ENCODE assay signal across 8 cellular contexts in the genomic region with DNA sequence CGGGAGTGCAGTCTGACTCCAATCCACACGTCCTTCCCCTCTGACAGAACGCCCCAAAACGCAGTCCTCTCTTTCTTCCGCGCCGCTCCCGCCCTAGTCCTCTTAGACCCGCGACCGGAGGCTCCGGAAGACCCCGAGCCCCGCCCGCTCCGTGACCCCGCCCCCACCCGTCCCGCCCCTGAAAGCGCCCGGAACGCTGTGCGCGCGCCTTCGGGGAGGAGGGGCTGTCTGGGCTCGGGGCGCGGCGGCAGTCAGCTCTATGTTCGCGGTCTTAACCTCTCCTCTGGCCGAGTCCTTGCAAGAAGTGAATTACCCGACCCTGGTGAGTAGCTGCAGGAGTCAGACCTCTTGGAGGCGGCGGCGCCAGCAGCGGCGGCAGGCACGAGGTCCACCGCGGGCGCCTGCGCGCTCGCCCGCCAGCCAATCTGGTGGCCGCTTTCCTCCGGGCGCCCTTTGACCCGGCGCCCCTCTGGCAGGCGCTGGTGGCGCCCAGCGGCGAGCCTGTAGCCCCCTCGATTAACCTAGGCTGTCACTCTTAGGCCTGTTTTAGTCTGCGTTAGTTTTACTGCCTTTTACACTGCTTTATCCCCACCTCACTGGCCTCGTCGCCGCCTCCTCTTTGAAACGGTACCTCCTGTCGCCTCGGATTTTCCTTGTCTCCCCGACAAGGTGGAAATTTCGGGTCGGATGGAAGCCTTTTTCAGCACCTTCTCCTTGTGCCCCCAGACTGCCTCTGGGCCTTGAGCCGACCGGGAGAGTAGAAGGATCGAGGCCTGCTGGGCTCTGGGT. TPM values are rescaled to one million over a fixed set of nuclear protein-coding genes. Genes with fewer than 3 reads are reported as not detected.
A peak's percentile ranks its signal among the peaks of the same experiment; 100 is the strongest.
DNase-seq lines count a peak whose midpoint lies in the region; ATAC-seq, FAIRE-seq and TF ChIP-seq lines count a peak whose summit lies in the region.

TSS of gene MANEA (plus strand) at position 219 of the 789 bp plus-strand sequence. CDS start 8,905 bp downstream, outside the sequence.

- under 1% methylated on average over 20 of the region's 70 CpGs for whole genome bisulfite sequencing in HepG2 (ENCODE audit: low lambda C conversion rate)

- TF ChIP-seq EP300 in HepG2 (IDR thresholded peaks at IDR 0.05; ENCODE audit: low read depth in 2 of 2, low read length in 2 of 2) = no peak
- TF ChIP-seq EP300 in HepG2 (CRISPR knock-in tag; IDR thresholded peaks at IDR 0.05; ENCODE audit: borderline replicate concordance) = no peak

- intact Hi-C loops in HepG2 (cut with micrococcal nuclease; ENCODE audit: unreplicated experiment) = loop anchor here (5.0 kb wide), 1 partner anchor 240 kb away; no protein-coding TSS in a partner anchor

- H3K4me1 ChIP-seq in HepG2 (ENCODE audit: insufficient read depth, low read length) = peaks cover 35% of the 10 kb centered on the region

- POLR2A ChIA-PET in HepG2 (lab: Yijun Ruan, JAX) = no interaction called here

- peak within 1 kb of the TSS; percentile 78 for H3K9ac ChIP-seq in HepG2 (ENCODE audit: insufficient read depth, low read depth, low read length)

- no peaks in the 10 kb centered on the region for H3K36me3 ChIP-seq in HepG2 (replicated peaks in 1 of 2; ENCODE audit: control insufficient read depth in 1 of 2, insufficient read depth in 2 of 2, low read length in 2 of 2)

- TF ChIP-seq CTCF in HepG2 (CRISPR knock-in tag; IDR thresholded peaks at IDR 0.05) = 0 out of 2 replicates have a peak, but pooled peaks have one; percentile 11

- peak within 1 kb of the TSS; percentile 73 to 99 (median 78) for H3K4me3 ChIP-seq in HepG2 (replicated peaks in 1 of 3; ENCODE audit: insufficient read depth in 1 of 3, low read depth in 2 of 3, low read length in 3 of 3)

- in situ Hi-C loops in HepG2 (cut with HindIII; ENCODE audit: extremely low pct_ligation_motif_present, low pct_unique_long_range_greater_than_20kb) = loop anchor here (25.0 kb wide), 1 partner anchor 285 kb away; no protein-coding TSS in a partner anchor

- peak; percentile 20; the same call in 1 of the 2 replicates for TF ChIP-seq RAD21 in HepG2 (CRISPR knock-in tag; IDR thresholded peaks at IDR 0.05)

- peak; percentile 56 to 61; a peak in 3 of 4 replicates for TF ChIP-seq POLR2A in HepG2 (IDR thresholded peaks at IDR 0.05; ENCODE audit: insufficient read depth in 1 of 2, low read depth in 2 of 2, low read length in 2 of 2)

- H2AFZ ChIP-seq in HepG2 (ENCODE audit: low read length) = peak within 1 kb of the TSS; percentile 91

- no peaks in the 10 kb centered on the region; a peak in 1 of 5 replicates for H3K27me3 ChIP-seq in HepG2 (ENCODE audit: control insufficient read depth in 1 of 2, insufficient read depth in 2 of 2, low read length in 2 of 2)

- ATAC-seq in GM19351 (IDR thresholded peaks at IDR 0.05; ENCODE audit: unreplicated experiment) (peak; percentile 69), HG03520 (IDR thresholded peaks at IDR 0.05; ENCODE audit: unreplicated experiment) (peak; percentile 71), HepG2 (peak; percentile 96)

- peak within 1 kb of the TSS; percentile 83 for H3K27ac ChIP-seq in HepG2 (ENCODE audit: extremely low read length, insufficient read depth, low read length)

- no peaks in the 10 kb centered on the region for H3K9me3 ChIP-seq in HepG2 (ENCODE audit: low read length)

- peaks cover 30% of the 10 kb centered on the region for H3K79me2 ChIP-seq in HepG2 (ENCODE audit: insufficient read depth, low read length)

- FAIRE-seq in HepG2 (lab: Jason Lieb, UNC) = no peak

- DNase-seq in C1 segment of cervical spinal cord (lab: John Stamatoyannopoulos, UW) = peak; percentile 38 to 98 (median 87)
- peak; percentile 73 for DNase-seq in NCI-H526 treated with DMSO at 0.1 percent for 48 hours (lab: John Stamatoyannopoulos, UW)
- peak; percentile 78 for DNase-seq in activated CD4-positive, alpha-beta T cell treated with anti-CD3 and anti-CD28 coated beads, Interleukin-2, amount 50 U/mL, for 1 hour
- DNase-seq in dedifferentiated amniotic fluid mesenchymal stem cell (ENCODE audit: extremely low spot score) = peak; percentile 74
- peak; percentile 61 for DNase-seq in HepG2 (ENCODE audit: low spot score)
- DNase-seq in stimulated activated CD4-positive, alpha-beta T cell treated with anti-CD3 and anti-CD28 coated beads, Interleukin-2, amount 100 ng/mL, for 48 hours = peak; percentile 63 to 69

- no TSS peak for BruUV-seq in HepG2 (replicated peaks; lab: Mats Ljungman, UMichigan)

- no peaks in the 10 kb centered on the region for H4K20me1 ChIP-seq in HepG2 (ENCODE audit: insufficient read depth, low read length)

- peak within 1 kb of the TSS; percentile 85 for H3K4me2 ChIP-seq in HepG2 (ENCODE audit: low read depth, low read length)

- CTCF ChIA-PET in HepG2 (lab: Yijun Ruan, JAX; ENCODE audit: low intra/inter-chr PET ratio, low total read pairs) = no interaction called here

TF ChIP-seq in HepG2, 621 proteins besides CTCF, POLR2A, EP300 and RAD21 (continues in another document):
- TF ChIP-seq, protein P1, sequence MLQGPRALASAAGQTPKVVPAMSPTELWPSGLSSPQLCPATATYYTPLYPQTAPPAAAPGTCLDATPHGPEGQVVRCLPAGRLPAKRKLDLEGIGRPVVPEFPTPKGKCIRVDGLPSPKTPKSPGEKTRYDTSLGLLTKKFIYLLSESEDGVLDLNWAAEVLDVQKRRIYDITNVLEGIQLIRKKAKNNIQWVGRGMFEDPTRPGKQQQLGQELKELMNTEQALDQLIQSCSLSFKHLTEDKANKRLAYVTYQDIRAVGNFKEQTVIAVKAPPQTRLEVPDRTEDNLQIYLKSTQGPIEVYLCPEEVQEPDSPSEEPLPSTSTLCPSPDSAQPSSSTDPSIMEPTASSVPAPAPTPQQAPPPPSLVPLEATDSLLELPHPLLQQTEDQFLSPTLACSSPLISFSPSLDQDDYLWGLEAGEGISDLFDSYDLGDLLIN (CRISPR knock-in tag; IDR thresholded peaks at IDR 0.05; ENCODE audit: borderline replicate concordance) = no peak
- no peak for TF ChIP-seq MYNN (CRISPR knock-in tag; IDR thresholded peaks at IDR 0.05; ENCODE audit: low read depth)
- no peak for TF ChIP-seq ZNF589 (CRISPR knock-in tag; conservative IDR thresholded peaks at IDR 0.05)
- peak; percentile 60; the same call in 1 of the 2 replicates for TF ChIP-seq ZSCAN5A (CRISPR knock-in tag; IDR thresholded peaks at IDR 0.05; ENCODE audit: borderline replicate concordance)
- TF ChIP-seq HDAC1 (CRISPR knock-in tag; IDR thresholded peaks at IDR 0.05) = peak; percentile 47; the same call in 1 of the 2 replicates
- peak; percentile 59; the same call in 1 of the 2 replicates for TF ChIP-seq KLF12 (CRISPR knock-in tag; IDR thresholded peaks at IDR 0.05; ENCODE audit: borderline replicate concordance)
- no peak for TF ChIP-seq JARID2 (CRISPR knock-in tag; IDR thresholded peaks at IDR 0.05; ENCODE audit: insufficient replicate concordance)
- TF ChIP-seq ONECUT2 (CRISPR knock-in tag; IDR thresholded peaks at IDR 0.05) = no peak
- no peak for TF ChIP-seq TOE1 (CRISPR knock-in tag; IDR thresholded peaks at IDR 0.05)
- TF ChIP-seq ATF7-NPFF (CRISPR knock-in tag; IDR thresholded peaks at IDR 0.05; ENCODE audit: low read depth) = peak; percentile 81

RNA-seq across cellular contexts. Expression of gene MANEA, which starts in this region (rescaled TPM):
- 7.6 and 10.9 TPM in 2 replicates for total RNA-seq in HepG2 (2016; rRNA removed; fragmentation: Illumina TruSeq; extraction: Trizol)
- total RNA-seq in HepG2 (2016; cell fraction: cytosol; rRNA removed; fragmentation: Illumina TruSeq; extraction: Trizol; ENCODE audit: low read depth) = 0.79 and 1.2 TPM in 2 replicates
- 8.5 and 11.1 TPM in 2 replicates for total RNA-seq in HepG2 (2016; cell fraction: insoluble cytoplasmic fraction; rRNA removed; fragmentation: Illumina TruSeq; extraction: Trizol)
- 2.2 and 2.7 TPM in 2 replicates for total RNA-seq in HepG2 (2016; cell fraction: membrane; rRNA removed; fragmentation: Illumina TruSeq; extraction: Trizol)
- total RNA-seq in HepG2 (2016; cell fraction: nucleus; rRNA removed; fragmentation: Illumina TruSeq; extraction: Trizol) = 14.0 and 15.6 TPM in 2 replicates
- 6.8 and 10.0 TPM in 2 replicates for polyA plus RNA-seq in HepG2 (2011; rRNA removed)
- 2.6 and 5.5 TPM in 2 replicates for polyA plus RNA-seq in HepG2 (2011; cell fraction: cytosol; rRNA removed)
- polyA plus RNA-seq in HepG2 (2011; cell fraction: nucleus; rRNA removed) = 2.2 and 3.1 TPM in 2 replicates
- 7.8 and 8.4 TPM in 2 replicates for polyA plus RNA-seq in HepG2 (2012)
- 0.42 and 0.72 TPM in 2 replicates for polyA plus RNA-seq in HepG2 (2016; cell fraction: cytosol; fragmentation: Illumina TruSeq; extraction: Trizol; ENCODE audit: low read depth)
- 7.9 and 10.1 TPM in 2 replicates for polyA plus RNA-seq in HepG2 (2016; cell fraction: insoluble cytoplasmic fraction; fragmentation: Illumina TruSeq; extraction: Trizol; ENCODE audit: low read depth)
- polyA plus RNA-seq in HepG2 (2016; cell fraction: membrane; fragmentation: Illumina TruSeq; extraction: Trizol; ENCODE audit: low read depth) = 1.3 and 1.6 TPM in 2 replicates
- polyA plus RNA-seq in HepG2 (2016; cell fraction: nucleus; fragmentation: Illumina TruSeq; extraction: Trizol; ENCODE audit: insufficient read depth, low read depth) = 14.3 and 16.2 TPM in 2 replicates
- 2.4 and 2.5 TPM in 2 replicates for polyA minus RNA-seq in HepG2 (2011; rRNA and poly(A)+ RNA removed; ENCODE audit: low replicate concordance)
- polyA minus RNA-seq in HepG2 (2011; cell fraction: cytosol; rRNA and poly(A)+ RNA removed) = 7.2 and 9.4 TPM in 2 replicates
- 11.8 and 12.4 TPM in 2 replicates for polyA minus RNA-seq in HepG2 (2011; cell fraction: nucleus; rRNA and poly(A)+ RNA removed)

Comparison
In these comparisons a context has a peak if more than half of its experiments do, and no peak if none do; other contexts are left out.
1. Peak in every context shown above with its lines: DNase-seq, ATAC-seq, H3K4me3 ChIP-seq and H3K27ac ChIP-seq.